Comparison of ENCODE assay signal across 8 cellular contexts in the genomic region with DNA sequence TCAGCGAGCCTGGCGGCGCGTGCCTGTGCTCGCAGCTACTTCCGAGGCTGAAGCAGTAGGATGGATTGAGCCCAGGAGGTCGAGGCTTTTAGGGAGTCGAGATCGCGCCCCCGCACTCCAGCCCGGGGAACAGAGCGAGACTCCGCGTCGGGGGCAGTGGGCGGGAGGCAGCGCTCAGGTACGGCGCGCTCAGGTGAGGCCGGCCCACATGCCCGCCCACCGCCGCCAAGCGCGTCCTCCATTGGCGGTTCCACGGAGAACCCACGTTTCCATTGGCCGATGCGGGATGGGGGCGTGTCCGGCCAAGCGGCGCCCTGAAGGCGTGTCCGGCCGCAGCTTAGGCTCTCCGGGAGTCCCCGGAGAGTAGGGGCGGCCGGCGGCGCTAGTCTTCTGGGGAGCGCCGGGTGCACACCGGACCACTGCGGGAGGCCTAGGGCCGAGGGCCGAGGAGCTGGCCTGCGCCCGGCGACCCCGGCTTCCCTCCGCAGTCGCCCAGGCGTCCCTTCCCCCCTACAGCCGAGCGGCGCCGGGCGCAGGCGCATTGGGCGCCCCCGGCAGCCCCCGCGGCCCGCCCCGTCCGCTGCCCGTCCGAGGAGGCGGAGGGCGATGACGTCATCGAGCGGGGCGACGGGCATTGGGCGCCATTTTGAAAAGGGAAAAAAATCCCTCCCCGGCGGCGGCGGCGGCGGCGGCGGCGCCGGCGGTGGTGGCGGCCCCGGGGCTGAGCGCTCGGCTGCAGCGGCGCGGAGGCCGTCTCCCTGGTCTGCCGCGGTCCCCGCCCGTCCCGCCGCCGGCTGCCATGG. TPM values are rescaled to one million over a fixed set of nuclear protein-coding genes. Genes with fewer than 3 reads are reported as not detected.
A peak's percentile ranks its signal among the peaks of the same experiment; 100 is the strongest.
DNase-seq lines count a peak whose midpoint lies in the region; TF ChIP-seq lines count a peak whose summit lies in the region.

A gene (plus strand): TSS at position 659 of the 803 bp plus-strand sequence. CDS start 141 bp downstream, at position 800.

- DNase-seq in EL (peak; percentile 89), H4 (ENCODE audit: low spot score) (peak; percentile 89), LNCaP clone FGC (ENCODE audit: low read depth) (peak; percentile 87), SHP77 (lab: John Stamatoyannopoulos, UW) (peak; percentile 85 to 90), activated gamma-delta T cell (lab: John Stamatoyannopoulos, UW) (peak; percentile 91), fibroblast of villous mesenchyme (ENCODE audit: low read depth) (peak; percentile 89), stomach (peak; percentile 96)

- no peaks in the 10 kb centered on the region for H4K20me1 ChIP-seq in neural cell (ENCODE audit: insufficient read depth)

- H3K9ac ChIP-seq in neural cell (ENCODE audit: low read length) = peak within 1 kb of the TSS; percentile 86

- H3K9me3 ChIP-seq in neural cell (ENCODE audit: low read length) (no peaks in the 10 kb centered on the region), stomach (no peaks in the 10 kb centered on the region)

- TF ChIP-seq CTCF in LNCaP clone FGC (IDR thresholded peaks at IDR 0.05; ENCODE audit: control insufficient read depth, extremely low read depth, insufficient read depth) (no peak), fibroblast of villous mesenchyme (IDR thresholded peaks at IDR 0.05; ENCODE audit: insufficient read depth, low read depth, low read length) (no peak), neural cell (IDR thresholded peaks at IDR 0.05; ENCODE audit: poor library complexity, severe bottlenecking) (no peak), stomach (IDR thresholded peaks at IDR 0.05) (no peak)

- TF ChIP-seq EP300 in neural cell (conservative IDR thresholded peaks at IDR 0.05; ENCODE audit: poor library complexity, severe bottlenecking) (peak; percentile 65), stomach (IDR thresholded peaks at IDR 0.05) (no peak)

- H2AFZ ChIP-seq in neural cell (ENCODE audit: low read depth, low read length) = peak within 1 kb of the TSS; percentile 61

- H3K79me2 ChIP-seq in neural cell (replicated peaks; ENCODE audit: insufficient read depth, low read length) = peaks cover 35% of the 10 kb centered on the region

- H3K4me2 ChIP-seq in neural cell (ENCODE audit: low read length) = peak within 1 kb of the TSS; percentile 100

- peak; percentile 21 for TF ChIP-seq RAD21 in neural cell (conservative IDR thresholded peaks at IDR 0.05)

- no peaks in the 10 kb centered on the region for H3K9me2 ChIP-seq in neural cell (ENCODE audit: insufficient read depth, low read length)

- H3K27me3 ChIP-seq in neural cell (ENCODE audit: insufficient read depth, low read depth, low read length) (peaks cover 6% of the 10 kb centered on the region), stomach (peaks cover 0 to 25% (median 12%) of the 10 kb centered on the region in 3 donors)

- H3F3A ChIP-seq in neural cell (ENCODE audit: insufficient read depth, low read length, poor library complexity, severe bottlenecking) = no peaks in the 10 kb centered on the region

- intact Hi-C loops in stomach (cut with DNase I; ENCODE audit: low total_unique reads) = no loop called here

- H3K27ac ChIP-seq in neural cell (ENCODE audit: low read length) (peak within 1 kb of the TSS; percentile 75), stomach (peak within 1 kb of the TSS; percentile 93 to 99 (median 98))

- TF ChIP-seq POLR2A in stomach (IDR thresholded peaks at IDR 0.05) = no peak

- H3K36me3 ChIP-seq in neural cell (ENCODE audit: insufficient read depth, low read length) = no peaks in the 10 kb centered on the region
- peaks cover 0 to 4% (median under 1%) of the 10 kb centered on the region in 4 donors for H3K36me3 ChIP-seq in stomach

- peaks cover 22 to 50% (median 45%) of the 10 kb centered on the region in 4 donors for H3K4me1 ChIP-seq in stomach

- H3K4me3 ChIP-seq in LNCaP clone FGC (ENCODE audit: low read depth, low read length) (peak within 1 kb of the TSS; percentile 80), fibroblast of villous mesenchyme (ENCODE audit: low read depth, low read length) (peak within 1 kb of the TSS; percentile 83), neural cell (ENCODE audit: low read length) (peak within 1 kb of the TSS; percentile 99), stomach (peak within 1 kb of the TSS; percentile 87 to 99 (median 91))

- WGBS in stomach, 5 donors = 0 to 1% (median 0%) methylated on average over 15 to 105 of the region's 107 CpGs

TF ChIP-seq in neural cell, 6 proteins besides CTCF, POLR2A, EP300 and RAD21:
- TF ChIP-seq SMC3 (conservative IDR thresholded peaks at IDR 0.05; ENCODE audit: poor library complexity) (peak; percentile 10), POLR2AphosphoS5 (IDR thresholded peaks at IDR 0.05) (peak; percentile 42), MXI1 (conservative IDR thresholded peaks at IDR 0.05; ENCODE audit: poor library complexity, severe bottlenecking) (peak; percentile 73), EZH2 (IDR thresholded peaks at IDR 0.05; ENCODE audit: borderline replicate concordance, insufficient read depth, low read length, poor library complexity, severe bottlenecking) (no peak), TAF1 (IDR thresholded peaks at IDR 0.05; ENCODE audit: low read depth) (no peak)
- TF ChIP-seq, protein P1, sequence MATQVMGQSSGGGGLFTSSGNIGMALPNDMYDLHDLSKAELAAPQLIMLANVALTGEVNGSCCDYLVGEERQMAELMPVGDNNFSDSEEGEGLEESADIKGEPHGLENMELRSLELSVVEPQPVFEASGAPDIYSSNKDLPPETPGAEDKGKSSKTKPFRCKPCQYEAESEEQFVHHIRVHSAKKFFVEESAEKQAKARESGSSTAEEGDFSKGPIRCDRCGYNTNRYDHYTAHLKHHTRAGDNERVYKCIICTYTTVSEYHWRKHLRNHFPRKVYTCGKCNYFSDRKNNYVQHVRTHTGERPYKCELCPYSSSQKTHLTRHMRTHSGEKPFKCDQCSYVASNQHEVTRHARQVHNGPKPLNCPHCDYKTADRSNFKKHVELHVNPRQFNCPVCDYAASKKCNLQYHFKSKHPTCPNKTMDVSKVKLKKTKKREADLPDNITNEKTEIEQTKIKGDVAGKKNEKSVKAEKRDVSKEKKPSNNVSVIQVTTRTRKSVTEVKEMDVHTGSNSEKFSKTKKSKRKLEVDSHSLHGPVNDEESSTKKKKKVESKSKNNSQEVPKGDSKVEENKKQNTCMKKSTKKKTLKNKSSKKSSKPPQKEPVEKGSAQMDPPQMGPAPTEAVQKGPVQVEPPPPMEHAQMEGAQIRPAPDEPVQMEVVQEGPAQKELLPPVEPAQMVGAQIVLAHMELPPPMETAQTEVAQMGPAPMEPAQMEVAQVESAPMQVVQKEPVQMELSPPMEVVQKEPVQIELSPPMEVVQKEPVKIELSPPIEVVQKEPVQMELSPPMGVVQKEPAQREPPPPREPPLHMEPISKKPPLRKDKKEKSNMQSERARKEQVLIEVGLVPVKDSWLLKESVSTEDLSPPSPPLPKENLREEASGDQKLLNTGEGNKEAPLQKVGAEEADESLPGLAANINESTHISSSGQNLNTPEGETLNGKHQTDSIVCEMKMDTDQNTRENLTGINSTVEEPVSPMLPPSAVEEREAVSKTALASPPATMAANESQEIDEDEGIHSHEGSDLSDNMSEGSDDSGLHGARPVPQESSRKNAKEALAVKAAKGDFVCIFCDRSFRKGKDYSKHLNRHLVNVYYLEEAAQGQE (IDR thresholded peaks at IDR 0.05; ENCODE audit: borderline replicate concordance) = peak; percentile 5

RNA-seq across cellular contexts. Expression of the gene that starts here (rescaled TPM):
- total RNA-seq in H4 (2014; rRNA removed; shearing (Covaris generic)) = 33.2 and 36.9 TPM in 2 replicates
- total RNA-seq in fibroblast of villous mesenchyme (25.4 and 30.7 TPM in 2 replicates), stomach (10 to 100 TPM; 35.8 to 96.7 (median 43.7) TPM)
- polyA plus RNA-seq in neural cell (64.5 and 71.7 TPM in 2 replicates), stomach (10 to 100 TPM; 15.6 to 18.9 (median 17.7) TPM)
- 80.8 and 86.6 TPM in 2 replicates for polyA minus RNA-seq in neural cell

Comparison
In these comparisons a context has a peak if more than half of its experiments do, and no peak if none do; other contexts are left out.
1. Peak in every context shown above with its lines: DNase-seq, H3K4me3 ChIP-seq and H3K27ac ChIP-seq.